In genomic region chr13:49633687-49634086, GRCh38 we compare ENCODE assay signal across 27 cellular contexts. TPM values are rescaled to one million over a fixed set of nuclear protein-coding genes. Genes with fewer than 3 reads are reported as not detected.
"Had no signal": no experiment of that assay in that cellular context is flagged by ENCODE, and none has a peak within 500 bp of the region (broad histone marks: within the 10 kb centered on the region; RNA-seq: fewer than 3 reads in every experiment).

No MANE protein-coding gene starts in this region.

- FAIRE-seq: bronchial epithelial cell had no signal

- H3K27ac ChIP-seq: KMS-11, SK-N-MC, WERI-Rb-1 had no signal

- H3K9ac ChIP-seq: KMS-11 had no signal

- H3K4me3 ChIP-seq: SK-N-MC had no signal

- DNase-seq: activated CD4-positive, alpha-beta T cell treated with anti-CD3 and anti-CD28 coated beads for 4 hours; activated CD8-positive, alpha-beta memory T cell treated with anti-CD3 and anti-CD28 coated beads, Interleukin-2, amount 50 U/mL, for 4 hours; activated CD8-positive, alpha-beta T cell treated with anti-CD3 and anti-CD28 coated beads for 36 hours; activated gamma-delta T cell treated with Interleukin-2 at 50 U/mL for 16 hours; activated naive CD4-positive, alpha-beta T cell treated with anti-CD3 and anti-CD28 coated beads, Interleukin-2, amount 10 ng/mL, durations not matched to agents 7 days and 5 days; activated T-cell treated with anti-CD3 and anti-CD28 coated beads, Interleukin-2, amount 50 U/mL, for 72 hours; aorta; NCI-H1092 treated with DMSO at 0.1 percent for 48 hours; NCI-H1417 treated with DMSO at 0.1 percent for 48 hours; NCI-H1694; NCI-H2029; NCI-H2107; NCI-H2171 treated with DMSO at 0.1 percent for 48 hours; NCI-H226; NCI-H510A; NCI-H526 treated with DMSO at 0.1 percent for 48 hours; NCI-H82; T-cell; T-helper 2 cell; T1000; WERI-Rb-1 had no signal

- H3K4me2 ChIP-seq: KMS-11 had no signal

- H3K36me3 ChIP-seq: WERI-Rb-1 had no signal

- ATAC-seq: activated CD4-positive, CD25-positive, alpha-beta regulatory T cell treated with anti-CD3 and anti-CD28 coated beads, Interleukin-2, amount 50 U/mL, for 24 hours; activated CD8-positive, alpha-beta T cell treated with anti-CD3 and anti-CD28 coated beads for 36 hours; activated T-cell treated with anti-CD3 and anti-CD28 coated beads, Interleukin-2, amount 50 U/mL, for 72 hours; T-cell had no signal

RNA-seq across cellular contexts. Expression of gene ARL11, which starts 5.4 kb away (rescaled TPM):
- total RNA-seq: bronchial epithelial cell, MCF 10A, RPMI7951 had no signal
